Comparison of ENCODE assay signal across 29 cellular contexts in genomic region chr2:149763358-149763757, GRCh38.
"Had no signal": no experiment of that assay in that cellular context is flagged by ENCODE, and none has a peak within 500 bp of the region (broad histone marks: within the 10 kb centered on the region; RNA-seq: fewer than 3 reads in every experiment).

No MANE protein-coding gene starts in this region.

- H3K27me3 Mint-ChIP-seq: stimulated activated memory B cell treated with anti-CD40 and anti-IgM and Interleukin-4, amounts not matched to agents 10 μg/mL and 1 μg/mL and 100 μg/mL, for 72 hours; stimulated activated naive B cell treated with anti-CD40 and anti-IgM and Interleukin-4, amounts not matched to agents 10 μg/mL and 1 μg/mL and 100 μg/mL, for 72 hours; stimulated activated naive CD8-positive, alpha-beta T cell treated with anti-CD3 and anti-CD28 coated beads, Interleukin-15, amount 100 ng/mL, for 72 hours; stimulated activated naive CD8-positive, alpha-beta T cell treated with anti-CD3 and anti-CD28 coated beads, Interleukin-15, Interleukin-2, amounts not matched to agents 100 ng/mL and 50 ng/mL, for 24 hours; type B pancreatic cell had no signal

- H3K36me3 ChIP-seq: stomach, suprapubic skin, thoracic aorta, thyroid gland, tibial artery, tibial nerve, transverse colon, upper lobe of left lung, upper lobe of right lung, uterus, vagina had no signal

- H3K9me3 Mint-ChIP-seq: type B pancreatic cell had no signal

- H3K36me3 Mint-ChIP-seq: stimulated activated effector memory CD8-positive, alpha-beta T cell treated with anti-CD3 and anti-CD28 coated beads, Interleukin-12 subunit alpha, Interleukin-12 subunit beta, amount 100 ng/mL, for 72 hours; stimulated activated memory B cell treated with anti-CD40 and anti-IgM and Interleukin-4, amounts not matched to agents 10 μg/mL and 1 μg/mL and 100 μg/mL, for 72 hours; stimulated activated naive B cell treated with anti-CD40 and anti-IgM and Interleukin-4, amounts not matched to agents 10 μg/mL and 1 μg/mL and 100 μg/mL, for 72 hours; type B pancreatic cell had no signal

- ATAC-seq: stimulated activated effector memory CD8-positive, alpha-beta T cell treated with anti-CD3 and anti-CD28 coated beads, Interleukin-12 subunit alpha, Interleukin-12 subunit beta, amount 100 ng/mL, for 72 hours; stimulated activated memory B cell treated with anti-CD40 and anti-IgM and Interleukin-4, amounts not matched to agents 10 μg/mL and 1 μg/mL and 100 μg/mL, for 72 hours; stimulated activated naive B cell treated with anti-CD40 and anti-IgM and Interleukin-4, amounts not matched to agents 10 μg/mL and 1 μg/mL and 100 μg/mL, for 72 hours; stimulated activated naive CD8-positive, alpha-beta T cell treated with anti-CD3 and anti-CD28 coated beads, Interleukin-15, amount 100 ng/mL, for 72 hours; stimulated activated naive CD8-positive, alpha-beta T cell treated with anti-CD3 and anti-CD28 coated beads, Interleukin-15, Interleukin-2, amounts not matched to agents 100 U/mL and 50 U/mL, for 24 hours; upper lobe of right lung had no signal

- H3K4me3 ChIP-seq: stomach, suprapubic skin, testis, thoracic aorta, thyroid gland, tibial artery, tibial nerve, transverse colon, upper lobe of left lung, upper lobe of right lung, uterus, vagina had no signal

- H3K27ac Mint-ChIP-seq: stimulated activated effector memory CD8-positive, alpha-beta T cell treated with anti-CD3 and anti-CD28 coated beads, Interleukin-12 subunit alpha, Interleukin-12 subunit beta, amount 100 ng/mL, for 72 hours; stimulated activated memory B cell treated with anti-CD40 and anti-IgM and Interleukin-4, amounts not matched to agents 10 μg/mL and 1 μg/mL and 100 μg/mL, for 72 hours; stimulated activated naive B cell treated with anti-CD40 and anti-IgM and Interleukin-4, amounts not matched to agents 10 μg/mL and 1 μg/mL and 100 μg/mL, for 72 hours; stimulated activated naive CD8-positive, alpha-beta T cell treated with anti-CD3 and anti-CD28 coated beads, Interleukin-15, amount 100 ng/mL, for 72 hours; stimulated activated naive CD8-positive, alpha-beta T cell treated with anti-CD3 and anti-CD28 coated beads, Interleukin-15, Interleukin-2, amounts not matched to agents 100 ng/mL and 50 ng/mL, for 24 hours; type B pancreatic cell had no signal

- H3K4me1 Mint-ChIP-seq: stimulated activated effector memory CD8-positive, alpha-beta T cell treated with anti-CD3 and anti-CD28 coated beads, Interleukin-12 subunit alpha, Interleukin-12 subunit beta, amount 100 ng/mL, for 72 hours; stimulated activated memory B cell treated with anti-CD40 and anti-IgM and Interleukin-4, amounts not matched to agents 10 μg/mL and 1 μg/mL and 100 μg/mL, for 72 hours; stimulated activated naive B cell treated with anti-CD40 and anti-IgM and Interleukin-4, amounts not matched to agents 10 μg/mL and 1 μg/mL and 100 μg/mL, for 72 hours; stimulated activated naive CD8-positive, alpha-beta T cell treated with anti-CD3 and anti-CD28 coated beads, Interleukin-15, amount 100 ng/mL, for 72 hours had no signal

- H3K9me3 ChIP-seq: stomach, suprapubic skin, testis, thoracic aorta, thyroid gland, tibial artery, tibial nerve, transverse colon, upper lobe of left lung, upper lobe of right lung, uterus, vagina had no signal

- H3K27me3 ChIP-seq: stomach, suprapubic skin, testis, thyroid gland, tibial artery, tibial nerve, transverse colon, upper lobe of left lung, upper lobe of right lung, uterus, vagina had no signal

- DNase-seq: stimulated activated CD4-positive, alpha-beta T cell treated with anti-CD3 and anti-CD28 coated beads, Interleukin-2, amount 100 ng/mL, for 48 hours; stimulated activated CD4-positive, alpha-beta T cell treated with anti-CD3 and anti-CD28 coated beads, Interleukin-4, amount 100 ng/mL, for 1 hour; stimulated activated CD4-positive, alpha-beta T cell treated with anti-CD3 and anti-CD28 coated beads, Interleukin-4, amount 100 ng/mL, for 24 hours; stimulated activated CD4-positive, alpha-beta T cell treated with anti-CD3 and anti-CD28 coated beads, Interleukin-4, amount 100 ng/mL, for 4 hours; stimulated activated CD8-positive, alpha-beta memory T cell treated with anti-CD3 and anti-CD28 coated beads, Interleukin-4, amount 100 ng/mL, for 48 hours; stimulated activated naive B cell treated with anti-CD40 and anti-IgM and Interleukin-4, amounts not matched to agents 10 μg/mL and 1 μg/mL and 100 μg/mL, for 72 hours; stimulated activated naive CD4-positive, alpha-beta T cell; stimulated activated naive CD4-positive, alpha-beta T cell treated with Interleukin-2 at 50 U/mL for 16 hours; stimulated activated naive CD8-positive, alpha-beta T cell treated with anti-CD3 and anti-CD28 coated beads, Interleukin-15, amount 100 ng/mL, for 72 hours; stimulated activated naive CD8-positive, alpha-beta T cell treated with anti-CD3 and anti-CD28 coated beads, Interleukin-15, Interleukin-2, amounts not matched to agents 100 U/mL and 50 U/mL, for 24 hours; stomach; substantia nigra; testis; thyroid gland; tibial artery; transverse colon; trophoblast cell; upper lobe of left lung; upper lobe of right lung; uterus had no signal

- H3K27ac ChIP-seq: stomach, suprapubic skin, testis, thoracic aorta, thyroid gland, tibial artery, tibial nerve, transverse colon, upper lobe of left lung, upper lobe of right lung, uterus, vagina had no signal

- H3K4me3 Mint-ChIP-seq: stimulated activated effector memory CD8-positive, alpha-beta T cell treated with anti-CD3 and anti-CD28 coated beads, Interleukin-12 subunit alpha, Interleukin-12 subunit beta, amount 100 ng/mL, for 72 hours; stimulated activated memory B cell treated with anti-CD40 and anti-IgM and Interleukin-4, amounts not matched to agents 10 μg/mL and 1 μg/mL and 100 μg/mL, for 72 hours; stimulated activated naive B cell treated with anti-CD40 and anti-IgM and Interleukin-4, amounts not matched to agents 10 μg/mL and 1 μg/mL and 100 μg/mL, for 72 hours; stimulated activated naive CD8-positive, alpha-beta T cell treated with anti-CD3 and anti-CD28 coated beads, Interleukin-15, amount 100 ng/mL, for 72 hours; stimulated activated naive CD8-positive, alpha-beta T cell treated with anti-CD3 and anti-CD28 coated beads, Interleukin-15, Interleukin-2, amounts not matched to agents 100 ng/mL and 50 ng/mL, for 24 hours; type B pancreatic cell had no signal

- H3K4me1 ChIP-seq: testis, upper lobe of left lung, upper lobe of right lung had no signal

- FAIRE-seq: urothelium cell line had no signal
